1 cellular context compared by ENCODE assay signal in the genomic region with DNA sequence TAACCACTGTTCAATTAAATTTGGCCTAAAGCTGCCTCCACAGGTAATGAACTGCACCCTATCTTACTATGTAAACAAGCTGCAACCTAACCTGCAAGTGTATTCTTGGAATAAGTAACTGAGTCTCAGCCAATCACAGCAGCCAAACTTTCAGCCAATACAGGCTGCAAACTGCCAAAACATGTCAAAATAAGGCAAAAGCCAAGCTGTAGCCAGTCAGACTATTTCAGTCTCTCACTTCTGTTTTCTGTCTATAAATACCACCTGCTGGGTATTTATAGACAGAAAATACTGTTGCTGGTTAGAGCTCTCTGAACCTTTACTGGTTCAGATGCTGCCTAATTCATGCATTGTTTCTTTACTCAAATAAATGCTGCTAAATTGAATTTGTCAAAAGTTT.
TF ChIP-seq lines count a peak whose summit lies in the region.

No MANE protein-coding gene starts in this region.

TF ChIP-seq in HEK293, 187 proteins besides CTCF, POLR2A, EP300 and RAD21 (continued from another document):
- TF ChIP-seq, protein P1, sequence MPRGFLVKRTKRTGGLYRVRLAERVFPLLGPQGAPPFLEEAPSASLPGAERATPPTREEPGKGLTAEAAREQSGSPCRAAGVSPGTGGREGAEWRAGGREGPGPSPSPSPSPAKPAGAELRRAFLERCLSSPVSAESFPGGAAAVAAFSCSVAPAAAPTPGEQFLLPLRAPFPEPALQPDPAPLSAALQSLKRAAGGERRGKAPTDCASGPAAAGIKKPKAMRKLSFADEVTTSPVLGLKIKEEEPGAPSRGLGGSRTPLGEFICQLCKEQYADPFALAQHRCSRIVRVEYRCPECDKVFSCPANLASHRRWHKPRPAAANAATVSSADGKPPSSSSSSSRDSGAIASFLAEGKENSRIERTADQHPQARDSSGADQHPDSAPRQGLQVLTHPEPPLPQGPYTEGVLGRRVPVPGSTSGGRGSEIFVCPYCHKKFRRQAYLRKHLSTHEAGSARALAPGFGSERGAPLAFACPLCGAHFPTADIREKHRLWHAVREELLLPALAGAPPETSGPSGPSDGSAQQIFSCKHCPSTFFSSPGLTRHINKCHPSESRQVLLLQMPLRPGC (tag by site-specific recombination; IDR thresholded peaks at IDR 0.05) = no peak
- TF ChIP-seq TSHZ1 (tag by site-specific recombination; IDR thresholded peaks at IDR 0.05; ENCODE audit: borderline replicate concordance) = no peak
- TF ChIP-seq ZNF48 (tag by site-specific recombination; IDR thresholded peaks at IDR 0.05) = no peak
- peak; percentile 93 for TF ChIP-seq ZNF549 (tag by site-specific recombination; IDR thresholded peaks at IDR 0.05)
- TF ChIP-seq ZNF692 (tag by site-specific recombination; IDR thresholded peaks at IDR 0.05) = no peak
- no peak for TF ChIP-seq ZNF626 (tag by site-specific recombination; IDR thresholded peaks at IDR 0.05)
- TF ChIP-seq ZBTB17 (tag by site-specific recombination; IDR thresholded peaks at IDR 0.05) = no peak
- TF ChIP-seq, protein P2, sequence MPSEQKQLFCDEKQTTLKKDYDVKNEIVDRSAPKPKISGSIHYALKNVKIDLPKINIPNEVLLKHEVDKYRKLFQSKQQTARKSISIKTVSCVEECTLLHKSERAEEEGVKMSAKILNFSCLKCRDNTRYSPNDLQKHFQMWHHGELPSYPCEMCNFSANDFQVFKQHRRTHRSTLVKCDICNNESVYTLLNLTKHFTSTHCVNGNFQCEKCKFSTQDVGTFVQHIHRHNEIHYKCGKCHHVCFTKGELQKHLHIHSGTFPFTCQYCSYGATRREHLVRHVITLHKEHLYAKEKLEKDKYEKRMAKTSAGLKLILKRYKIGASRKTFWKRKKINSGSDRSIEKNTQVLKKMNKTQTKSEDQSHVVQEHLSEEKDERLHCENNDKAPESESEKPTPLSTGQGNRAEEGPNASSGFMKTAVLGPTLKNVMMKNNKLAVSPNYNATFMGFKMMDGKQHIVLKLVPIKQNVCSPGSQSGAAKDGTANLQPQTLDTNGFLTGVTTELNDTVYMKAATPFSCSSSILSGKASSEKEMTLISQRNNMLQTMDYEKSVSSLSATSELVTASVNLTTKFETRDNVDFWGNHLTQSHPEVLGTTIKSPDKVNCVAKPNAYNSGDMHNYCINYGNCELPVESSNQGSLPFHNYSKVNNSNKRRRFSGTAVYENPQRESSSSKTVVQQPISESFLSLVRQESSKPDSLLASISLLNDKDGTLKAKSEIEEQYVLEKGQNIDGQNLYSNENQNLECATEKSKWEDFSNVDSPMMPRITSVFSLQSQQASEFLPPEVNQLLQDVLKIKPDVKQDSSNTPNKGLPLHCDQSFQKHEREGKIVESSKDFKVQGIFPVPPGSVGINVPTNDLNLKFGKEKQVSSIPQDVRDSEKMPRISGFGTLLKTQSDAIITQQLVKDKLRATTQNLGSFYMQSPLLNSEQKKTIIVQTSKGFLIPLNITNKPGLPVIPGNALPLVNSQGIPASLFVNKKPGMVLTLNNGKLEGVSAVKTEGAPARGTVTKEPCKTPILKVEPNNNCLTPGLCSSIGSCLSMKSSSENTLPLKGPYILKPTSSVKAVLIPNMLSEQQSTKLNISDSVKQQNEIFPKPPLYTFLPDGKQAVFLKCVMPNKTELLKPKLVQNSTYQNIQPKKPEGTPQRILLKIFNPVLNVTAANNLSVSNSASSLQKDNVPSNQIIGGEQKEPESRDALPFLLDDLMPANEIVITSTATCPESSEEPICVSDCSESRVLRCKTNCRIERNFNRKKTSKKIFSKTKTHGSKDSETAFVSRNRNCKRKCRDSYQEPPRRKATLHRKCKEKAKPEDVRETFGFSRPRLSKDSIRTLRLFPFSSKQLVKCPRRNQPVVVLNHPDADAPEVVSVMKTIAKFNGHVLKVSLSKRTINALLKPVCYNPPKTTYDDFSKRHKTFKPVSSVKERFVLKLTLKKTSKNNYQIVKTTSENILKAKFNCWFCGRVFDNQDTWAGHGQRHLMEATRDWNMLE (tag by site-specific recombination; conservative IDR thresholded peaks at IDR 0.05; ENCODE audit: low read depth) = no peak
- no peak for TF ChIP-seq ZNF513 (tag by site-specific recombination; IDR thresholded peaks at IDR 0.05)
- TF ChIP-seq ZNF837 (tag by site-specific recombination; IDR thresholded peaks at IDR 0.05) = no peak
- no peak for TF ChIP-seq ZNF596 (tag by site-specific recombination; IDR thresholded peaks at IDR 0.05)
- peak; percentile 46; the same call in 1 of the 2 replicates for TF ChIP-seq SCRT2 (tag by site-specific recombination; IDR thresholded peaks at IDR 0.05)
- TF ChIP-seq, protein P3, sequence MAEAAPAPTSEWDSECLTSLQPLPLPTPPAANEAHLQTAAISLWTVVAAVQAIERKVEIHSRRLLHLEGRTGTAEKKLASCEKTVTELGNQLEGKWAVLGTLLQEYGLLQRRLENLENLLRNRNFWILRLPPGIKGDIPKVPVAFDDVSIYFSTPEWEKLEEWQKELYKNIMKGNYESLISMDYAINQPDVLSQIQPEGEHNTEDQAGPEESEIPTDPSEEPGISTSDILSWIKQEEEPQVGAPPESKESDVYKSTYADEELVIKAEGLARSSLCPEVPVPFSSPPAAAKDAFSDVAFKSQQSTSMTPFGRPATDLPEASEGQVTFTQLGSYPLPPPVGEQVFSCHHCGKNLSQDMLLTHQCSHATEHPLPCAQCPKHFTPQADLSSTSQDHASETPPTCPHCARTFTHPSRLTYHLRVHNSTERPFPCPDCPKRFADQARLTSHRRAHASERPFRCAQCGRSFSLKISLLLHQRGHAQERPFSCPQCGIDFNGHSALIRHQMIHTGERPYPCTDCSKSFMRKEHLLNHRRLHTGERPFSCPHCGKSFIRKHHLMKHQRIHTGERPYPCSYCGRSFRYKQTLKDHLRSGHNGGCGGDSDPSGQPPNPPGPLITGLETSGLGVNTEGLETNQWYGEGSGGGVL (tag by site-specific recombination; IDR thresholded peaks at IDR 0.05) = no peak
- TF ChIP-seq HOXD13 (CRISPR knock-in tag; IDR thresholded peaks at IDR 0.05; ENCODE audit: borderline replicate concordance) = no peak
- no peak for TF ChIP-seq ZNF2 (tag by site-specific recombination; IDR thresholded peaks at IDR 0.05)
- no peak for TF ChIP-seq ZBTB1 (tag by site-specific recombination; IDR thresholded peaks at IDR 0.05)
- TF ChIP-seq ZNF660 (tag by site-specific recombination; IDR thresholded peaks at IDR 0.05) = no peak
